In the genomic region with DNA sequence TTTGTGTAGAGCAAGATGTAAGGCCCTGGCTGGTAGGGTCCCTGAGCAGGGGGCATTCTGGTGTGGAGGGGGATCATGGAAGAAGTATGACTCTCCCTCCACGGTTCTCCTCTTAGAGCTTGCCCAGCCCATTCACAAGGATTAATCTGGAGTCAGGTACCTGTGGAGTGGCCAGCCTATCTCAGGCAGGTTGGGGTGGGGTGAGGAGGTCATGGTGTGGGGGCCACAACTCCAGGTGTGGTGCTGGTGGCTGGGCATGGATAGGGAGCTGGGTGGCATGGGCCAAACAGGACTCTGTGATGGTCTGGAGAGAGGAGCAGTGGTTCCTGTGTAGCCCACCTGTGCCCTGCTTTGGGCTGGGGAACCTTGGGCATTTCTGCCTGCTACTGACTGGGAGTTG, we compare ENCODE assay signal across 32 cellular contexts. TPM values are rescaled to one million over a fixed set of nuclear protein-coding genes. Genes with fewer than 3 reads are reported as not detected.
DNase-seq lines count a peak whose midpoint lies in the region; ATAC-seq and TF ChIP-seq lines count a peak whose summit lies in the region.
"Had no signal": no experiment of that assay in that cellular context is flagged by ENCODE, and none has a peak within 500 bp of the region (broad histone marks: within the 10 kb centered on the region; RNA-seq: fewer than 3 reads in every experiment).

No MANE protein-coding gene starts in this region.

- H3K27ac Mint-ChIP-seq in glutamatergic neuron (ENCODE audit: unreplicated experiment) (peak overlapping the region; percentile 87), T-cell (no peak overlapping the region)
- H3K27ac Mint-ChIP-seq: activated CD4-positive, alpha-beta T cell treated with anti-CD3 and anti-CD28 coated beads for 36 hours; activated naive CD8-positive, alpha-beta T cell treated with anti-CD3 and anti-CD28 coated beads for 36 hours; B cell; CD8-positive, alpha-beta T cell had no signal

- H3K4me1 Mint-ChIP-seq in glutamatergic neuron (ENCODE audit: low read depth, unreplicated experiment) = peaks cover 60% of the 10 kb centered on the region
- peaks cover 4 to 7% (median 6%) of the 10 kb centered on the region in 3 donors for H3K4me1 Mint-ChIP-seq in T-cell

- H3K9me3 ChIP-seq in WERI-Rb-1 (ENCODE audit: severe bottlenecking) (no peaks in the 10 kb centered on the region), skeletal muscle tissue (ENCODE audit: control insufficient read depth in 3 of 3, low read length in 3 of 3) (no peaks in the 10 kb centered on the region)
- H3K9me3 ChIP-seq: heart right ventricle, lower lobe of right lung, MG63, mucosa of descending colon, pancreas had no signal

- H3K36me3 ChIP-seq in KMS-11 (ENCODE audit: insufficient read depth) (no peaks in the 10 kb centered on the region), WERI-Rb-1 (peaks cover 33% of the 10 kb centered on the region), skeletal muscle tissue (ENCODE audit: control insufficient read depth in 3 of 3, insufficient read depth in 3 of 3, low read length in 3 of 3) (no peaks in the 10 kb centered on the region)
- H3K36me3 ChIP-seq: cardiac muscle cell, heart right ventricle, lower lobe of right lung, MG63, pancreas had no signal

- H3K36me3 Mint-ChIP-seq in glutamatergic neuron (ENCODE audit: unreplicated experiment) (no peaks in the 10 kb centered on the region), T-cell (no peaks in the 10 kb centered on the region)
- H3K36me3 Mint-ChIP-seq: CD8-positive, alpha-beta T cell had no signal

- no peak for DNase-seq in WERI-Rb-1
- no peak for DNase-seq in glutamatergic neuron
- no peak for DNase-seq in activated CD4-positive, alpha-beta T cell treated with anti-CD3 and anti-CD28 coated beads for 48 hours
- no peak for DNase-seq in left colon
- no peak for DNase-seq in T-cell
- DNase-seq: ACHN; activated CD4-positive, alpha-beta T cell treated with anti-CD3 and anti-CD28 coated beads for 36 hours; activated effector memory CD4-positive, alpha-beta T cell treated with anti-CD3 and anti-CD28 coated beads, Interleukin-2, amount 50 U/mL, for 16 hours; activated naive CD8-positive, alpha-beta T cell treated with anti-CD3 and anti-CD28 coated beads for 36 hours; activated T-cell treated with anti-CD3 and anti-CD28 coated beads, Interleukin-2, amount 50 U/mL, for 24 hours; aorta; CD8-positive, alpha-beta T cell; KBM-7; lower lobe of right lung; MG63; mucosa of descending colon; NCI-H1105 treated with DMSO at 0.1 percent for 48 hours; NCI-H187 treated with DMSO at 0.1 percent for 48 hours; NCI-H524 treated with DMSO at 0.1 percent for 48 hours; NK-92 treated with Interleukin-12 subunit alpha and Interleukin-12 subunit beta, amount 100 ng/mL, for 24 hours; PC-9; SHP77 treated with DMSO at 0.1 percent for 48 hours; stimulated activated naive CD8-positive, alpha-beta T cell treated with anti-CD3 and anti-CD28 coated beads, Interleukin-15, Interleukin-2, amounts not matched to agents 100 U/mL and 50 U/mL, for 24 hours; T-helper 9 cell had no signal

- H3K27me3 ChIP-seq in KMS-11 (ENCODE audit: insufficient read depth, low read depth) (no peaks in the 10 kb centered on the region), WERI-Rb-1 (ENCODE audit: insufficient read depth, low read depth, severe bottlenecking) (no peaks in the 10 kb centered on the region), skeletal muscle tissue (ENCODE audit: control insufficient read depth in 3 of 3, insufficient read depth in 3 of 3, low read length in 3 of 3) (no peaks in the 10 kb centered on the region)
- H3K27me3 ChIP-seq: heart right ventricle, MG63, pancreas had no signal

- H3K79me2 ChIP-seq in KMS-11 (ENCODE audit: insufficient read depth, low read depth) = no peaks in the 10 kb centered on the region; the same call in 1 of the 2 replicates

- H3K4me3 ChIP-seq in KMS-11 (IDR thresholded peaks at IDR 0.05; ENCODE audit: insufficient read depth, low read depth, low read length) (peak overlapping the region; percentile 78), WERI-Rb-1 (ENCODE audit: low read depth, low read length) (peak overlapping the region; percentile 15), skeletal muscle tissue (ENCODE audit: low read length in 3 of 3) (no peak overlapping the region)
- H3K4me3 ChIP-seq: cardiac muscle cell, coronary artery, lower lobe of right lung, MG63, mucosa of descending colon, pancreas, PC-9, smooth muscle cell had no signal

- H3K4me1 ChIP-seq in KMS-11 (ENCODE audit: low read depth, poor library complexity, severe bottlenecking) (peaks cover 99% of the 10 kb centered on the region), skeletal muscle tissue (ENCODE audit: control insufficient read depth in 3 of 3, insufficient read depth in 3 of 3, low read length in 3 of 3) (peaks cover 60 to 75% (median 61%) of the 10 kb centered on the region in 3 donors)
- H3K4me1 ChIP-seq: pancreas had no signal

- peak overlapping the region; percentile 84 for H3K4me2 ChIP-seq in KMS-11
- H3K4me2 ChIP-seq: PC-9 had no signal

- POLR2A ChIA-PET in T-cell (lab: Charles Lee) = no interaction called here

- H3K27ac ChIP-seq in KMS-11 (peak overlapping the region; percentile 73; the same call in 1 of the 2 replicates), WERI-Rb-1 (peak overlapping the region; percentile 87), skeletal muscle tissue (ENCODE audit: low read depth, low read length) (peak overlapping the region; percentile 78)
- H3K27ac ChIP-seq: cardiac muscle cell, coronary artery, lower lobe of right lung, pancreas, PC-9 had no signal

- intact Hi-C loops in left colon (cut with DNase I, micrococcal nuclease) = loop anchor here (10.0 kb wide), 2 partner anchors 115 to 285 kb away; no protein-coding TSS in a partner anchor

- TF ChIP-seq CTCF in KMS-11 (conservative IDR thresholded peaks at IDR 0.05; ENCODE audit: low read depth, low read length) (no peak), WERI-Rb-1 (IDR thresholded peaks at IDR 0.05; ENCODE audit: low read depth, low read length) (no peak), glutamatergic neuron (IDR thresholded peaks at IDR 0.05; ENCODE audit: partially characterized antibody, unreplicated experiment) (no peak)

- H4K20me1 ChIP-seq in KMS-11 (ENCODE audit: insufficient read depth) = no peaks in the 10 kb centered on the region

- H3K9me3 Mint-ChIP-seq in glutamatergic neuron (ENCODE audit: unreplicated experiment) = peaks cover 23% of the 10 kb centered on the region
- H3K9me3 Mint-ChIP-seq in T-cell = no peaks in the 10 kb centered on the region
- H3K9me3 Mint-ChIP-seq: activated naive CD8-positive, alpha-beta T cell treated with anti-CD3 and anti-CD28 coated beads for 36 hours; activated T-cell treated with anti-CD3 and anti-CD28 coated beads, Interleukin-2, amount 50 U/mL, for 24 hours; CD8-positive, alpha-beta T cell had no signal

- ATAC-seq in left colon (no peak), T-cell (replicated peaks in 1 of 4) (no peak)
- ATAC-seq: activated CD4-positive, alpha-beta T cell treated with anti-CD3 and anti-CD28 coated beads for 36 hours; CD8-positive, alpha-beta T cell; mucosa of descending colon; pancreas; stimulated activated naive CD8-positive, alpha-beta T cell treated with anti-CD3 and anti-CD28 coated beads, Interleukin-15, Interleukin-2, amounts not matched to agents 100 U/mL and 50 U/mL, for 24 hours had no signal

- H3K4me3 Mint-ChIP-seq in glutamatergic neuron (ENCODE audit: unreplicated experiment) = peak overlapping the region; percentile 15
- H3K4me3 Mint-ChIP-seq in T-cell = no peak overlapping the region
- H3K4me3 Mint-ChIP-seq: activated CD4-positive, alpha-beta T cell treated with anti-CD3 and anti-CD28 coated beads for 36 hours; activated naive CD8-positive, alpha-beta T cell treated with anti-CD3 and anti-CD28 coated beads for 36 hours; activated T-cell treated with anti-CD3 and anti-CD28 coated beads, Interleukin-2, amount 50 U/mL, for 24 hours; B cell; CD8-positive, alpha-beta T cell had no signal

- H3K27me3 Mint-ChIP-seq in glutamatergic neuron (ENCODE audit: unreplicated experiment) (peaks cover 24% of the 10 kb centered on the region), T-cell (peaks cover 0 to 3% of the 10 kb centered on the region in 2 donors)
- H3K27me3 Mint-ChIP-seq: activated CD4-positive, alpha-beta T cell treated with anti-CD3 and anti-CD28 coated beads for 36 hours; activated naive CD8-positive, alpha-beta T cell treated with anti-CD3 and anti-CD28 coated beads for 36 hours; activated T-cell treated with anti-CD3 and anti-CD28 coated beads, Interleukin-2, amount 50 U/mL, for 24 hours had no signal

- CTCF ChIA-PET in T-cell (lab: Charles Lee) = interaction anchor here in 1 of 2 donors (0.8 to 1.5 kb wide), 3 partner anchors 30 to 286 kb away, joined by 3 to 5 read pairs (median 5); no protein-coding TSS in a partner anchor

- H3K9ac ChIP-seq in KMS-11 (no peak overlapping the region; the same call in 1 of the 2 replicates), skeletal muscle tissue (ENCODE audit: low read depth in 1 of 3, low read length in 3 of 3) (no peak overlapping the region)

- peak overlapping the region; percentile 32; the same call in 1 of the 2 replicates for H2AFZ ChIP-seq in KMS-11 (ENCODE audit: low read depth)
- H2AFZ ChIP-seq: PC-9 had no signal

RNA-seq across cellular contexts. Expression of gene TMCC2, which starts 32.3 kb away (rescaled TPM):
- total RNA-seq in glutamatergic neuron (ENCODE audit: unreplicated experiment) (80.1 TPM), skeletal muscle tissue (15.1 TPM), left colon (1 to 10 TPM in 1 of 2 donors, under 1 TPM in 1; 0.27 to 1.2 TPM), T-cell (1 to 10 TPM; 1.0 to 3.3 (median 1.8) TPM)

RNA-seq across cellular contexts. Expression of gene DSTYK, which starts 48.5 kb away (rescaled TPM):
- total RNA-seq in glutamatergic neuron (ENCODE audit: unreplicated experiment) = 9.2 TPM
- total RNA-seq in skeletal muscle tissue = 10.4 TPM
- total RNA-seq in left colon = 1 to 10 TPM; 4.7 to 7.0 TPM
- 10 to 100 TPM; 13.8 to 15.7 (median 14.7) TPM for total RNA-seq in T-cell

Comparison
In these comparisons a context has a peak if more than half of its experiments do, and no peak if none do; other contexts are left out.
1. H3K4me3 ChIP-seq: peak in KMS-11 (single experiment) and WERI-Rb-1 (single experiment); none in skeletal muscle tissue (0 of 3).
2. Peak in every context shown above with its lines, with median percentiles within 50 percentile points of each other: H3K27ac ChIP-seq.